22 cellular contexts compared by ENCODE assay signal in genomic region chr7:12650080-12650479, GRCh38. TPM values are rescaled to one million over a fixed set of nuclear protein-coding genes. Genes with fewer than 3 reads are reported as not detected.
DNase-seq lines count a peak whose midpoint lies in the region; ATAC-seq, FAIRE-seq and TF ChIP-seq lines count a peak whose summit lies in the region.
"Had no signal": no experiment of that assay in that cellular context is flagged by ENCODE, and none has a peak within 500 bp of the region (broad histone marks: within the 10 kb centered on the region; RNA-seq: fewer than 3 reads in every experiment).

No MANE protein-coding gene starts in this region.

- no peak for TF ChIP-seq EP300 in A549 (IDR thresholded peaks at IDR 0.05)

- H3K4me2 ChIP-seq in A549 (peak overlapping the region; percentile 1; the same call in 1 of the 3 replicates), smooth muscle cell (no peak overlapping the region), GM23338 (no peak overlapping the region)

- H3K27ac ChIP-seq in A549: peak overlapping the region; percentile 32 to 68; a peak in 3 of 6 replicates
- peak overlapping the region; percentile 90 for H3K27ac ChIP-seq in smooth muscle cell (ENCODE audit: low read depth)
- no peak overlapping the region for H3K27ac ChIP-seq in GM23338 (ENCODE audit: low read depth)
- H3K27ac ChIP-seq: 22Rv1, C4-2B, GM23248 had no signal

- no peaks in the 10 kb centered on the region for H3K9me3 ChIP-seq in A549
- no peaks in the 10 kb centered on the region for H3K9me3 ChIP-seq in smooth muscle cell (replicated peaks; ENCODE audit: low read depth)

- intact Hi-C loops in left colon (cut with DNase I, micrococcal nuclease): no loop called here

- H3F3A ChIP-seq in smooth muscle cell (ENCODE audit: low read depth) (peaks cover 4% of the 10 kb centered on the region), GM23338 (replicated peaks; ENCODE audit: low read depth) (no peaks in the 10 kb centered on the region)

- TF ChIP-seq CTCF in A549 (IDR thresholded peaks at IDR 0.05): no peak
- TF ChIP-seq CTCF in smooth muscle cell (IDR thresholded peaks at IDR 0.05; ENCODE audit: borderline replicate concordance, insufficient read depth, poor library complexity, severe bottlenecking): no peak
- no peak for TF ChIP-seq CTCF in GM23338 (conservative IDR thresholded peaks at IDR 0.05; ENCODE audit: low read depth in 2 of 2)

- H3K4me1 Mint-ChIP-seq in GM23338: peaks cover 18% of the 10 kb centered on the region
- H3K4me1 Mint-ChIP-seq: B cell; CD4-positive, alpha-beta memory T cell had no signal

- H3K4me3 ChIP-seq in A549: no peak overlapping the region
- no peak overlapping the region for H3K4me3 ChIP-seq in smooth muscle cell
- no peak overlapping the region for H3K4me3 ChIP-seq in GM23338
- H3K4me3 ChIP-seq: GM23248 had no signal

- H2AFZ ChIP-seq in smooth muscle cell (ENCODE audit: low read depth): peak overlapping the region; percentile 35
- H2AFZ ChIP-seq in GM23338: no peak overlapping the region
- H2AFZ ChIP-seq: GM23248 had no signal

- DNase-seq in A549 (ENCODE audit: low read depth in 1 of 2, low spot score in 1 of 2) (no peak), RCC 7860 (ENCODE audit: low spot score) (no peak), left colon (no peak), smooth muscle cell (lab: John Stamatoyannopoulos, UW; ENCODE audit: unreplicated experiment) (no peak), GM23338 (ENCODE audit: low spot score) (no peak), NCI-H2227 (lab: John Stamatoyannopoulos, UW; ENCODE audit: unreplicated experiment) (no peak)
- no peak for DNase-seq in activated CD8-positive, alpha-beta memory T cell treated with anti-CD3 and anti-CD28 coated beads for 24 hours
- DNase-seq: ACHN; CD4-positive, alpha-beta memory T cell; DMS153; DMS79 treated with DMSO at 0.1 percent for 48 hours; EL; GM23248; H7 had no signal

- H3K36me3 Mint-ChIP-seq in GM23338 (ENCODE audit: low read depth): no peaks in the 10 kb centered on the region
- H3K36me3 Mint-ChIP-seq: CD4-positive, alpha-beta memory T cell had no signal

- TF ChIP-seq RAD21 in A549 (conservative IDR thresholded peaks at IDR 0.05 in 1 of 2, IDR thresholded peaks at IDR 0.05 in 1 of 2): no peak

- no peaks in the 10 kb centered on the region for H3K27me3 Mint-ChIP-seq in GM23338 (ENCODE audit: insufficient read depth, low read depth, poor library complexity)

- WGBS in A549 (ENCODE audit: missing lambda C conversion rate): 62% methylated on average over 2 of the region's 2 CpGs
- WGBS in smooth muscle cell (ENCODE audit: low lambda C conversion rate): 97% methylated on average over 2 of the region's 2 CpGs

- H3K79me2 ChIP-seq in smooth muscle cell (ENCODE audit: low read depth): no peaks in the 10 kb centered on the region
- H3K79me2 ChIP-seq in GM23338 (replicated peaks; ENCODE audit: insufficient read depth): no peaks in the 10 kb centered on the region

- FAIRE-seq in A549 (lab: Jason Lieb, UNC): no peak
- peak; percentile 64 for FAIRE-seq in RCC 7860 (lab: Jason Lieb, UNC)
- FAIRE-seq: D721Med, G401.6, GM12891, HepG2, HTR-8/SVneo had no signal

- H3K9me2 ChIP-seq in GM23338 (ENCODE audit: insufficient read depth): no peaks in the 10 kb centered on the region

- H3K36me3 ChIP-seq in smooth muscle cell (ENCODE audit: low read depth): no peaks in the 10 kb centered on the region
- no peaks in the 10 kb centered on the region for H3K36me3 ChIP-seq in GM23338 (ENCODE audit: insufficient read depth)

- CTCF ChIA-PET in A549 (lab: Yijun Ruan, JAX): interaction anchor here (1.3 to 1.4 kb wide), 2 partner anchors 26 to 37 kb away, joined by 3 read pairs; partner anchors contain the start of gene ARL4A

- H3K9ac ChIP-seq in smooth muscle cell (ENCODE audit: low read depth): no peak overlapping the region
- H3K9ac ChIP-seq: GM23248 had no signal

- H3K4me3 Mint-ChIP-seq in GM23338: no peak overlapping the region
- H3K4me3 Mint-ChIP-seq: B cell; CD4-positive, alpha-beta memory T cell had no signal

- ATAC-seq in A549 (no peak), left colon (peak; percentile 85), GM23338 (no peak)
- ATAC-seq: HepG2 had no signal

- H3K27me3 ChIP-seq in smooth muscle cell (ENCODE audit: low read depth) (no peaks in the 10 kb centered on the region), GM23338 (ENCODE audit: insufficient read depth) (no peaks in the 10 kb centered on the region)

- H4K20me1 ChIP-seq in smooth muscle cell (ENCODE audit: low read depth) (no peaks in the 10 kb centered on the region), GM23338 (replicated peaks; ENCODE audit: insufficient read depth) (no peaks in the 10 kb centered on the region)

- no peak overlapping the region for H3K27ac Mint-ChIP-seq in GM23338
- H3K27ac Mint-ChIP-seq: B cell; CD4-positive, alpha-beta memory T cell had no signal

- POLR2A ChIA-PET in A549 (lab: Yijun Ruan, JAX): no interaction called here

- H3K9me3 Mint-ChIP-seq in GM23338: no peaks in the 10 kb centered on the region
- H3K9me3 Mint-ChIP-seq: CD4-positive, alpha-beta memory T cell had no signal

- H3K4me1 ChIP-seq in A549 (peaks cover 64% of the 10 kb centered on the region), smooth muscle cell (ENCODE audit: low read depth) (peaks cover 6% of the 10 kb centered on the region), GM23338 (ENCODE audit: insufficient read depth) (peaks cover 20% of the 10 kb centered on the region)

- TF ChIP-seq POLR2A in A549 (IDR thresholded peaks at IDR 0.05; ENCODE audit: low read length): no peak

TF ChIP-seq in A549, 52 proteins besides CTCF, POLR2A, EP300 and RAD21 (continues in another document):
- TF ChIP-seq HES2 (IDR thresholded peaks at IDR 0.05) (no peak), CBX8 (IDR thresholded peaks at IDR 0.05) (no peak)

TF ChIP-seq in GM23338, 12 proteins besides CTCF, POLR2A, EP300 and RAD21:
- TF ChIP-seq EZH2phosphoT487 (IDR thresholded peaks at IDR 0.05; ENCODE audit: unreplicated experiment): no peak
- TF ChIP-seq STAT1 (IDR thresholded peaks at IDR 0.05; ENCODE audit: unreplicated experiment): no peak
- TF ChIP-seq NANOG (IDR thresholded peaks at IDR 0.05; ENCODE audit: borderline replicate concordance): no peak
- no peak for TF ChIP-seq POLR2AphosphoS5 (IDR thresholded peaks at IDR 0.05; ENCODE audit: low read depth)
TF ChIP-seq in GM23338: peak in this region for 0.

RNA-seq across cellular contexts. Expression of gene ARL4A, which starts 37.4 kb away (rescaled TPM):
- polyA plus RNA-seq in A549 (2011; rRNA removed) (58.9 and 76.1 TPM in 2 replicates), A549 (2017; fragmentation: RNase III; extraction: RNeasy Plus Mini Kit Qiagen cat#74134 plus additional on column Dnase treatment) (51.9 to 59.4 TPM (median 53.6 TPM) in 3 replicates), smooth muscle cell (97.3 and 113 TPM in 2 replicates), GM23338 (2016; fragmentation: Nextera tagmentation; extraction: Ambion mirVana) (76.1 and 82.5 TPM in 2 replicates)
- 16.7 and 20.5 TPM in 2 replicates for polyA plus RNA-seq in A549 (2012; cell fraction: cytosol; rRNA removed)
- 7.5 and 11.4 TPM in 2 replicates for polyA plus RNA-seq in A549 (2012; cell fraction: nucleus; rRNA removed)
- polyA minus RNA-seq in A549 (2011; rRNA and poly(A)+ RNA removed): 17.4 and 22.3 TPM in 2 replicates
- total RNA-seq in left colon (100 to 1,000 TPM in 1 of 2 donors, 10 to 100 TPM in 1; 77.3 to 101 TPM), smooth muscle cell (86.6 and 112 TPM in 2 replicates)
- total RNA-seq in GM23338 (2014; rRNA removed; shearing (Covaris generic)): 48.9 and 49.2 TPM in 2 replicates
